ENCODE assay signal across 2 cellular contexts in the genomic region with DNA sequence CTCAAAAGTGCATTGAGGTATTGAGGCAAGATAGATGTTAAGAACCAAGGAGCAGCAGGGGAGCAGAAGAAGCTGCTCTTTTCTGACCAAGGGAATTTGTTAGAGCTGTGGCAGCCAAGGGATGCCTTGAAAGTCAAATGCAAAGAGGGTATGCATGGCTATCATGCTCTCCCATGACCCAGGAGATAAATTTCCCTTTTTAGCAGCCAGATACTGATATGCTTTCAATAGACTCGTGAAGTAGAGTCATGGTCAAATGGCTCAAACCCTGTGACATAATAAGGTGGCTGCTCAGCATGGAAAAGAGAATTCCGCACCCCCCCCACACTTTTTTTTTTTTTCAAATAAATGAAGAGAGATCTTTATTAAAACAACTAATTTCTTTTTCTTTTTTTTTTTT.
TF ChIP-seq lines count a peak whose summit lies in the region.

No MANE protein-coding gene starts in this region.

TF ChIP-seq in IMR-90, 13 proteins besides CTCF, POLR2A, EP300 and RAD21:
- TF ChIP-seq BHLHE40 (IDR thresholded peaks at IDR 0.05; ENCODE audit: low read depth, low read length) (no peak), MAFK (IDR thresholded peaks at IDR 0.05; ENCODE audit: low read depth, low read length) (no peak), CEBPB (IDR thresholded peaks at IDR 0.05; ENCODE audit: low read depth, low read length) (no peak), RCOR1 (IDR thresholded peaks at IDR 0.05; ENCODE audit: insufficient replicate concordance, low read length) (no peak), RFX5 (IDR thresholded peaks at IDR 0.05; ENCODE audit: low read depth, low read length) (no peak), CHD1 (IDR thresholded peaks at IDR 0.05; ENCODE audit: low read depth, low read length) (no peak), FOS (IDR thresholded peaks at IDR 0.05; ENCODE audit: low read depth, low read length) (no peak), MXI1 (IDR thresholded peaks at IDR 0.05; ENCODE audit: borderline replicate concordance, low read depth, low read length) (no peak), MAZ (IDR thresholded peaks at IDR 0.05; ENCODE audit: borderline replicate concordance, low read depth, low read length) (no peak), NFE2L2 (IDR thresholded peaks at IDR 0.05; ENCODE audit: low read depth, low read length) (no peak), SMC3 (IDR thresholded peaks at IDR 0.05; ENCODE audit: low read depth, low read length) (no peak)
- TF ChIP-seq, protein P1, sequence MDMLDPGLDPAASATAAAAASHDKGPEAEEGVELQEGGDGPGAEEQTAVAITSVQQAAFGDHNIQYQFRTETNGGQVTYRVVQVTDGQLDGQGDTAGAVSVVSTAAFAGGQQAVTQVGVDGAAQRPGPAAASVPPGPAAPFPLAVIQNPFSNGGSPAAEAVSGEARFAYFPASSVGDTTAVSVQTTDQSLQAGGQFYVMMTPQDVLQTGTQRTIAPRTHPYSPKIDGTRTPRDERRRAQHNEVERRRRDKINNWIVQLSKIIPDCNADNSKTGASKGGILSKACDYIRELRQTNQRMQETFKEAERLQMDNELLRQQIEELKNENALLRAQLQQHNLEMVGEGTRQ (IDR thresholded peaks at IDR 0.05; ENCODE audit: low read depth, low read length): no peak
TF ChIP-seq in IMR-90: peak in this region for 0.

TF ChIP-seq in H1, 55 proteins besides CTCF, POLR2A, EP300 and RAD21:
- TF ChIP-seq ZNF274 (IDR thresholded peaks at IDR 0.05; ENCODE audit: borderline replicate concordance, extremely low read depth, low read length) (no peak), ATF2 (IDR thresholded peaks at IDR 0.05; ENCODE audit: low read length) (no peak)
